In the genomic region with DNA sequence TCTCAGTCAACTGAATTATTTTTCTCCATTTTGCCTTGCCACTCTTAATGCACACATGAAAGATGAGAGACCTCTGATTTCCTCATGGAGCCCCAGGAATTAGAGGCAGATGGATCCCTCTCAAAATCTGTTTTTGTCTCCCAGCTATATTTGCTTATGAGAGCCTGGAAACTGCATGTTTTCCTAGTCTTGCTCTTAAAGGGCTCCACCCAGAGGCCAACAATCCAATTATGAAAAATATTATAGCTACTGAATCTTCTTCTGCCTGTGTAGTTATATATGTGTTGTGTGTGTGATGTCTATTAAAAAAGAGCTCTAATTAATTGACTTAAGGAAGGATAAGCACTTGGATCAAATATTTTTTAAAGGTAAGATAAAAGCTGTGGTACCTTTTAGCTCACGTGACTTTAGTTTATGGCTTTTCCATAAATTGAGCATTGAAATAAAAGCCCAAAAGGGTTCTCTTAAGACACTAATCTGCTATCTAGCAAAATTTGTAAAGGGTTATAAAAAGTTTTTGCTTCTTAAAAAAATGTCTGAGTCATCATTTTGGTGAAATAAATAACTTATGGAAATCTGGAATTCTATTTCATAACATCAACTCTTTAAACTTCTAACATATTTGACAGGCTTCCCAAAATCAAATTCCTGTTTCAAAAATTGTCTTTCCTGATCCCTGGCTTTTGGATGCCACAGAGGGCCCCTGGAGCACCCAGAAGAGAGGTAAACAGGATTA, we compare ENCODE assay signal across 9 cellular contexts. TPM values are rescaled to one million over a fixed set of nuclear protein-coding genes. Genes with fewer than 3 reads are reported as not detected.
DNase-seq lines count a peak whose midpoint lies in the region; TF ChIP-seq lines count a peak whose summit lies in the region.
"Had no signal": no experiment of that assay in that cellular context is flagged by ENCODE, and none has a peak within 500 bp of the region (broad histone marks: within the 10 kb centered on the region; RNA-seq: fewer than 3 reads in every experiment).

No MANE protein-coding gene starts in this region.

- H3K36me3 Mint-ChIP-seq in immature natural killer cell, result no peaks in the 10 kb centered on the region

- H3K79me2 ChIP-seq in PC-9 (ENCODE audit: low read depth), result no peaks in the 10 kb centered on the region

- no peaks in the 10 kb centered on the region for H4K20me1 ChIP-seq in PC-9 (ENCODE audit: insufficient read depth)

- no peak overlapping the region for H3K27ac ChIP-seq in PC-9
- no peak overlapping the region for H3K27ac ChIP-seq in testis

- TF ChIP-seq POLR2A in testis (IDR thresholded peaks at IDR 0.05), result no peak

- H3K9me3 ChIP-seq in PC-9 (ENCODE audit: insufficient read depth, low read depth), result no peaks in the 10 kb centered on the region
- peaks cover 4% of the 10 kb centered on the region for H3K9me3 ChIP-seq in testis

- H3K4me2 ChIP-seq in PC-9, result no peak overlapping the region

- DNase-seq in D341Med (ENCODE audit: low spot score) (peak; percentile 46), PC-9 (no peak), immature natural killer cell (peak; percentile 12 to 38 (median 14)), testis (no peak), epidermal melanocyte (ENCODE audit: insufficient read length, low spot score) (no peak), activated gamma-delta T cell (lab: John Stamatoyannopoulos, UW) (no peak)
- no peak for DNase-seq in activated CD8-positive, alpha-beta memory T cell treated with anti-CD3 and anti-CD28 coated beads, Interleukin-2, amount 50 U/mL, for 48 hours
- DNase-seq: naive B cell had no signal

- no peaks in the 10 kb centered on the region for H3K4me1 Mint-ChIP-seq in immature natural killer cell
- H3K4me1 Mint-ChIP-seq: naive B cell had no signal

- CTCF ChIA-PET in PC-9 (lab: Charles Lee), result interaction anchor here (0.6 to 1.0 kb wide), 3 partner anchors 189 to 387 kb away, joined by 5 to 7 read pairs (median 6); no protein-coding TSS in a partner anchor

- H3K4me3 ChIP-seq in PC-9 (no peak overlapping the region), testis (no peak overlapping the region)

- POLR2A ChIA-PET in PC-9 (lab: Charles Lee; ENCODE audit: unreplicated experiment), result no interaction called here

- BruUV-seq in PC-9 (replicated peaks; lab: Mats Ljungman, UMichigan), result no TSS peak

- TF ChIP-seq CTCF in LNCAP (IDR thresholded peaks at IDR 0.05), result peak; percentile 51
- peak; percentile 47 for TF ChIP-seq CTCF in PC-9 (conservative IDR thresholded peaks at IDR 0.05)
- TF ChIP-seq CTCF in testis (IDR thresholded peaks at IDR 0.05), result no peak

- H3K27me3 ChIP-seq in PC-9 (ENCODE audit: insufficient read depth, low read depth), result peaks cover 13% of the 10 kb centered on the region
- H3K27me3 ChIP-seq in testis, result no peaks in the 10 kb centered on the region

- H3K27me3 Mint-ChIP-seq in immature natural killer cell (ENCODE audit: low read depth in 3 of 3), result peaks cover 0 to under 1% (median 0%) of the 10 kb centered on the region in 3 donors

- no peaks in the 10 kb centered on the region for H3K4me1 ChIP-seq in PC-9 (replicated peaks; ENCODE audit: insufficient read depth)
- H3K4me1 ChIP-seq in testis, result no peaks in the 10 kb centered on the region

- intact Hi-C loops in PC-9 (cut with micrococcal nuclease; ENCODE audit: unreplicated experiment), result no loop called here
- intact Hi-C loops in testis (cut with DNase I; ENCODE audit: low total_unique reads), result no loop called here

- H3K36me3 ChIP-seq in PC-9 (ENCODE audit: low read depth) (no peaks in the 10 kb centered on the region), testis (ENCODE audit: low read depth, missing control alignments) (no peaks in the 10 kb centered on the region)

- H3K9me3 Mint-ChIP-seq in immature natural killer cell, result peaks cover 0 to 1% (median 0%) of the 10 kb centered on the region in 6 donors

- H2AFZ ChIP-seq in PC-9, result no peak overlapping the region

- no peaks in the 10 kb centered on the region for H3F3A ChIP-seq in PC-9 (ENCODE audit: insufficient read depth, low read depth)

- 94% methylated on average over 1 of the region's 1 CpG for WGBS in testis, 2 donors

- H3K27ac Mint-ChIP-seq in immature natural killer cell, result peak overlapping the region in 1 of 6 donors; percentile 35

- no peak overlapping the region for H3K4me3 Mint-ChIP-seq in immature natural killer cell
- H3K4me3 Mint-ChIP-seq: naive B cell had no signal

- H3K9me2 ChIP-seq in PC-9 (ENCODE audit: insufficient read depth), result no peaks in the 10 kb centered on the region

RNA-seq across cellular contexts. Expression of a gene that starts 31.2 kb away (rescaled TPM):
- total RNA-seq in PC-9 (2021) (not detected in 2 replicates), testis (under 1 TPM; 0.55 to 0.62 TPM)
- polyA plus RNA-seq in immature natural killer cell (not detected), testis (ENCODE audit: insufficient read depth, low read depth, low replicate concordance) (0.53 TPM)

RNA-seq across cellular contexts. Expression of a gene that starts 45.6 kb away (rescaled TPM):
- total RNA-seq in PC-9 (2021) (not detected in 2 replicates), testis (not detected)
- polyA plus RNA-seq in immature natural killer cell (not detected), testis (ENCODE audit: insufficient read depth, low read depth, low replicate concordance) (not detected)

RNA-seq across cellular contexts. Expression of a gene that starts 59.0 kb away (rescaled TPM):
- total RNA-seq in PC-9 (2021) (51.9 and 52.7 TPM in 2 replicates), testis (10 to 100 TPM; 73.6 to 82.8 TPM)
- polyA plus RNA-seq in immature natural killer cell (10 to 100 TPM; 43.6 to 62.9 (median 56.2) TPM), testis (ENCODE audit: insufficient read depth, low read depth, low replicate concordance) (38.9 TPM)

Comparison
In these comparisons a context has a peak if more than half of its experiments do, and no peak if none do; other contexts are left out.
1. DNase-seq: peak in D341Med (single experiment) and immature natural killer cell (3 of 3); none in PC-9 (0 of 2), activated CD8-positive, alpha-beta memory T cell treated with anti-CD3 and anti-CD28 coated beads, Interleukin-2, amount 50 U/mL, for 48 hours (single experiment), testis (single experiment), epidermal melanocyte (single experiment) and activated gamma-delta T cell (single experiment).
2. CTCF ChIP-seq: peak in LNCAP (single experiment) and PC-9 (single experiment); none in testis (0 of 3).